1 cellular context compared by ENCODE assay signal in genomic region chr10:75776738-75777504, GRCh38.
TF ChIP-seq lines count a peak whose summit lies in the region.

No MANE protein-coding gene starts in this region.

TF ChIP-seq in SK-N-SH, 30 proteins besides CTCF, POLR2A, EP300 and RAD21 (continued from another document):
- TF ChIP-seq ZBTB33 (IDR thresholded peaks at IDR 0.05; ENCODE audit: borderline replicate concordance, low read depth) (no peak), NRF1 (IDR thresholded peaks at IDR 0.05; ENCODE audit: low read depth, low read length) (no peak), POLR2AphosphoS5 (IDR thresholded peaks at IDR 0.05; ENCODE audit: low read depth, low read length) (no peak), MXI1 (IDR thresholded peaks at IDR 0.05; ENCODE audit: low read depth, low read length) (no peak)
